ENCODE assay signal across 19 cellular contexts in genomic region chr3:31932990-31933389, GRCh38. TPM values are rescaled to one million over a fixed set of nuclear protein-coding genes. Genes with fewer than 3 reads are reported as not detected.
DNase-seq lines count a peak whose midpoint lies in the region; ATAC-seq and TF ChIP-seq lines count a peak whose summit lies in the region.
"Had no signal": no experiment of that assay in that cellular context is flagged by ENCODE, and none has a peak within 500 bp of the region (broad histone marks: within the 10 kb centered on the region; RNA-seq: fewer than 3 reads in every experiment).

No MANE protein-coding gene starts in this region.

- intact Hi-C loops in activated B cell treated with CpG ODN at 0.5 μM for 24 hours (cut with micrococcal nuclease) (loop anchor here (5.0 kb wide), 1 partner anchor 401 kb away; the partner anchor contains the start of gene STT3B), spleen (cut with DNase I; ENCODE audit: low total_unique reads) (no loop called here)

- H3F3A ChIP-seq in GM23338 (replicated peaks; ENCODE audit: low read depth) = 0 out of 2 replicates have a peak, but pooled peaks cover 3% of the 10 kb centered on the region

- peaks cover 8% of the 10 kb centered on the region; the same call in 1 of the 2 replicates for H4K20me1 ChIP-seq in GM23338 (replicated peaks; ENCODE audit: insufficient read depth)

- H3K4me3 ChIP-seq in GM23338 (no peak overlapping the region), NB4 (ENCODE audit: low read depth, low read length) (no peak overlapping the region), spleen (no peak overlapping the region)

- peaks cover 5% of the 10 kb centered on the region; the same call in 1 of the 2 replicates for H3K9me2 ChIP-seq in GM23338 (ENCODE audit: insufficient read depth)

- H3K4me2 ChIP-seq in GM23338 = peak overlapping the region; percentile 53

- H3K36me3 ChIP-seq in GM23338 (ENCODE audit: insufficient read depth) (no peaks in the 10 kb centered on the region), spleen (no peaks in the 10 kb centered on the region)

- no peak overlapping the region for H3K27ac Mint-ChIP-seq in GM23338
- peak overlapping the region; percentile 80 for H3K27ac Mint-ChIP-seq in activated B cell treated with CpG ODN at 0.5 μM for 24 hours
- H3K27ac Mint-ChIP-seq: CD4-positive, alpha-beta T cell had no signal

- POLR2A ChIA-PET in activated B cell treated with CpG ODN at 0.5 μM for 24 hours (lab: Charles Lee) = interaction anchor here (0.6 to 1.9 kb wide), 5 partner anchors 14 to 55 kb away, joined by 3 to 7 read pairs (median 3); no protein-coding TSS in a partner anchor

- no peaks in the 10 kb centered on the region for H3K9me3 ChIP-seq in spleen

- H3K27me3 ChIP-seq in GM23338 (ENCODE audit: insufficient read depth) = no peaks in the 10 kb centered on the region
- no peaks in the 10 kb centered on the region for H3K27me3 ChIP-seq in spleen (replicated peaks in 1 of 7)

- CTCF ChIA-PET in activated B cell treated with CpG ODN at 0.5 μM for 24 hours (lab: Charles Lee) = interaction anchor here (0.7 to 1.1 kb wide), 2 partner anchors 34 to 49 kb away, joined by 4 read pairs; partner anchors contain the start of genes OSBPL10 and ZNF860

- ATAC-seq in GM23338 (peak; percentile 18; the same call in 2 of the 3 replicates), activated B cell treated with CpG ODN at 0.5 μM for 24 hours (ENCODE audit: low read depth) (peak; percentile 48), GM21528 (IDR thresholded peaks at IDR 0.05; ENCODE audit: low FRiP score, unreplicated experiment) (no peak), HG02798 (IDR thresholded peaks at IDR 0.05; ENCODE audit: poor library complexity, unreplicated experiment) (no peak)
- ATAC-seq: HCT116, Panc1 had no signal

- TF ChIP-seq CTCF in GM23338 (conservative IDR thresholded peaks at IDR 0.05; ENCODE audit: low read depth in 2 of 2) (no peak), NB4 (IDR thresholded peaks at IDR 0.05; ENCODE audit: low read depth, low read length) (no peak), activated B cell treated with CpG ODN at 0.5 μM for 24 hours (IDR thresholded peaks at IDR 0.05) (no peak), spleen (IDR thresholded peaks at IDR 0.05 in 8 of 11, conservative IDR thresholded peaks at IDR 0.05 in 3 of 11) (no peak)

- no peak for TF ChIP-seq POLR2A in NB4 (IDR thresholded peaks at IDR 0.05; ENCODE audit: extremely low read depth, insufficient read length)
- no peak for TF ChIP-seq POLR2A in spleen (IDR thresholded peaks at IDR 0.05)

- H3K36me3 Mint-ChIP-seq in GM23338 (ENCODE audit: low read depth) = no peaks in the 10 kb centered on the region; the same call in 2 of the 3 replicates
- no peaks in the 10 kb centered on the region for H3K36me3 Mint-ChIP-seq in activated B cell treated with CpG ODN at 0.5 μM for 24 hours (ENCODE audit: low read depth)

- H3K27ac ChIP-seq in GM23338 (ENCODE audit: low read depth) (peak overlapping the region; percentile 72), spleen (peak overlapping the region in 5 of 8 donors; percentile 5 to 58 (median 20))
- H3K27ac ChIP-seq: HL-60 had no signal

- H3K9me3 Mint-ChIP-seq in GM23338 = no peaks in the 10 kb centered on the region
- H3K9me3 Mint-ChIP-seq in activated B cell treated with CpG ODN at 0.5 μM for 24 hours = no peaks in the 10 kb centered on the region
- H3K9me3 Mint-ChIP-seq: CD4-positive, alpha-beta T cell had no signal

- H3K79me2 ChIP-seq in GM23338 (replicated peaks; ENCODE audit: insufficient read depth) = peaks cover 97% of the 10 kb centered on the region

- peaks cover 5% of the 10 kb centered on the region for H3K27me3 Mint-ChIP-seq in GM23338 (ENCODE audit: insufficient read depth, low read depth, poor library complexity)
- H3K27me3 Mint-ChIP-seq in activated B cell treated with CpG ODN at 0.5 μM for 24 hours = no peaks in the 10 kb centered on the region
- H3K27me3 Mint-ChIP-seq: CD4-positive, alpha-beta T cell had no signal

- WGBS in spleen, 5 donors = 70 to 87% (median 79%) methylated on average over 3 of the region's 3 CpGs

- no peak for DNase-seq in GM23338 (ENCODE audit: low spot score)
- peak; percentile 57 for DNase-seq in NB4 (ENCODE audit: low read depth)
- DNase-seq in activated B cell treated with CpG ODN at 0.5 μM for 24 hours = no peak
- DNase-seq in spleen = no peak
- no peak for DNase-seq in stimulated activated naive CD4-positive, alpha-beta T cell (lab: John Stamatoyannopoulos, UW)
- DNase-seq: ACHN; CD4-positive, alpha-beta T cell; KBM-7; NCI-H1105; NCI-H1694; NCI-H510A treated with DMSO at 0.1 percent for 48 hours; NCI-H82; SHP77 treated with DMSO at 0.1 percent for 48 hours; SW 1271 had no signal

- H3K4me3 Mint-ChIP-seq in GM23338 (no peak overlapping the region), activated B cell treated with CpG ODN at 0.5 μM for 24 hours (peak overlapping the region; percentile 28)
- H3K4me3 Mint-ChIP-seq: CD4-positive, alpha-beta T cell had no signal

- H2AFZ ChIP-seq in GM23338 = no peak overlapping the region

- H3K4me1 Mint-ChIP-seq in GM23338 = peaks cover 45% of the 10 kb centered on the region
- H3K4me1 Mint-ChIP-seq in activated B cell treated with CpG ODN at 0.5 μM for 24 hours = peaks cover 58% of the 10 kb centered on the region

- H3K4me1 ChIP-seq in GM23338 (ENCODE audit: insufficient read depth) = peaks cover 55% of the 10 kb centered on the region
- H3K4me1 ChIP-seq in spleen = peaks cover 12 to 88% (median 44%) of the 10 kb centered on the region in 6 donors

TF ChIP-seq in GM23338, 12 proteins besides CTCF, POLR2A, EP300 and RAD21 (continues in another document):
- TF ChIP-seq ZNF462 (CRISPR knock-in tag; IDR thresholded peaks at IDR 0.05) (no peak), JUNB (IDR thresholded peaks at IDR 0.05; ENCODE audit: unreplicated experiment) (no peak), EZH2phosphoT487 (IDR thresholded peaks at IDR 0.05; ENCODE audit: unreplicated experiment) (no peak)

RNA-seq across cellular contexts. Expression of gene OSBPL10, which starts 48.1 kb away (rescaled TPM):
- total RNA-seq in GM23338 (2014; rRNA removed; shearing (Covaris generic)) = 149 and 204 TPM in 2 replicates
- polyA plus RNA-seq in GM23338 (2016; fragmentation: Nextera tagmentation; extraction: Ambion mirVana) = 20.0 and 23.8 TPM in 2 replicates
- total RNA-seq in activated B cell treated with CpG ODN at 0.5 μM for 24 hours = 125 and 137 TPM in 2 replicates
- total RNA-seq in spleen = 10 to 100 TPM; 38.4 to 95.1 (median 70.9) TPM
- 1 to 10 TPM; 3.8 to 5.3 (median 4.2) TPM for polyA plus RNA-seq in spleen
- total RNA-seq: CD4-positive, alpha-beta T cell had no signal

RNA-seq across cellular contexts. Expression of gene ZNF860, which starts 48.6 kb away (rescaled TPM):
- 12.4 and 14.7 TPM in 2 replicates for total RNA-seq in GM23338 (2014; rRNA removed; shearing (Covaris generic))
- polyA plus RNA-seq in GM23338 (2016; fragmentation: Nextera tagmentation; extraction: Ambion mirVana) = 2.7 and 5.2 TPM in 2 replicates
- 16.6 and 19.1 TPM in 2 replicates for total RNA-seq in activated B cell treated with CpG ODN at 0.5 μM for 24 hours
- 1 to 10 TPM; 3.1 to 9.5 (median 5.6) TPM for total RNA-seq in spleen
- 1 to 10 TPM; 1.3 to 1.6 (median 1.6) TPM for polyA plus RNA-seq in spleen
- total RNA-seq: CD4-positive, alpha-beta T cell had no signal

Comparison
In these comparisons a context has a peak if more than half of its experiments do, and no peak if none do; other contexts are left out.
1. ATAC-seq: peak in GM23338 (single experiment) and activated B cell treated with CpG ODN at 0.5 μM for 24 hours (single experiment); none in GM21528 (single experiment) and HG02798 (single experiment).